ENCODE assay signal across 1 cellular context in the genomic region with DNA sequence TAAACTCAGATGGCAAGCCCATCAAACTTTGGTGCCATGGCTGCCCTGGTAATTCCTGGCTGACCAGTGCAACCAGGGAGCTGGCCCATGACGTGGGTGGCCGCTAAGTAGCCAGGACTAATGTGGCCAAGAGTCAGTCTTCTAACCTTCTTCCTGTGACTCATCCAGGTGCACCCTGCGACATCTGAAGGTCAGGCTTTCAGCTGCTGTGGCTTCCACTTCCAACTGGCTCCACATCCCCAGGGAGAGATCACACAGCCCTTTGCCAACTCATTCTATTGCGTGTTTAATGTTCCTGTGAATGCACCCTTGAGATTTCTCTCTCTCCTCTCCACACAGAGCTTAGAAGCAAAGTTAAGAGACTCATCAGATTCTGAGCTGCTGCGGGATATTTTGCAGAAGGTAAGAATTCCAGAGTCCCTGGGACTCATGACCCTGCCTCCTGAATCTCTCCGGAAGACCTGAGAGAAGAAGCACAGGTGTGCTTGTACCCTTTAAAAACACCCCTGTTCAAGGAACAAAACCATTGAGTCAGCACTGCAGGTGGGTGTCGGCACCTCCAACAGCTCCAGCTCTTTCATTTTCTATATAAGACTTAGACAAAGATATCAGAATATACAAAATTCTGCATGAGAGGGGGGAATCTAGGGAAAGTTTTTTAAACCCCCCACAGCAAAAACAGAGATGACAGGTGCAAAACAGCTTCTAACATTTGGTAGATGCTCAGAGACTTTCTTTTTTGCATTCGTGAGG.
A peak's percentile ranks its signal among the peaks of the same experiment; 100 is the strongest.
TF ChIP-seq lines count a peak whose summit lies in the region.

No MANE protein-coding gene starts in this region.

TF ChIP-seq in HepG2, 621 proteins besides CTCF, POLR2A, EP300 and RAD21:
- peak; percentile 58; the same call in 1 of the 2 replicates for TF ChIP-seq FOSL2 (CRISPR knock-in tag; IDR thresholded peaks at IDR 0.05)
- TF ChIP-seq, protein P1, sequence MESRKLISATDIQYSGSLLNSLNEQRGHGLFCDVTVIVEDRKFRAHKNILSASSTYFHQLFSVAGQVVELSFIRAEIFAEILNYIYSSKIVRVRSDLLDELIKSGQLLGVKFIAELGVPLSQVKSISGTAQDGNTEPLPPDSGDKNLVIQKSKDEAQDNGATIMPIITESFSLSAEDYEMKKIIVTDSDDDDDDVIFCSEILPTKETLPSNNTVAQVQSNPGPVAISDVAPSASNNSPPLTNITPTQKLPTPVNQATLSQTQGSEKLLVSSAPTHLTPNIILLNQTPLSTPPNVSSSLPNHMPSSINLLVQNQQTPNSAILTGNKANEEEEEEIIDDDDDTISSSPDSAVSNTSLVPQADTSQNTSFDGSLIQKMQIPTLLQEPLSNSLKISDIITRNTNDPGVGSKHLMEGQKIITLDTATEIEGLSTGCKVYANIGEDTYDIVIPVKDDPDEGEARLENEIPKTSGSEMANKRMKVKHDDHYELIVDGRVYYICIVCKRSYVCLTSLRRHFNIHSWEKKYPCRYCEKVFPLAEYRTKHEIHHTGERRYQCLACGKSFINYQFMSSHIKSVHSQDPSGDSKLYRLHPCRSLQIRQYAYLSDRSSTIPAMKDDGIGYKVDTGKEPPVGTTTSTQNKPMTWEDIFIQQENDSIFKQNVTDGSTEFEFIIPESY (CRISPR knock-in tag; IDR thresholded peaks at IDR 0.05): peak; percentile 90
